Comparison of ENCODE assay signal across 18 cellular contexts in the genomic region with DNA sequence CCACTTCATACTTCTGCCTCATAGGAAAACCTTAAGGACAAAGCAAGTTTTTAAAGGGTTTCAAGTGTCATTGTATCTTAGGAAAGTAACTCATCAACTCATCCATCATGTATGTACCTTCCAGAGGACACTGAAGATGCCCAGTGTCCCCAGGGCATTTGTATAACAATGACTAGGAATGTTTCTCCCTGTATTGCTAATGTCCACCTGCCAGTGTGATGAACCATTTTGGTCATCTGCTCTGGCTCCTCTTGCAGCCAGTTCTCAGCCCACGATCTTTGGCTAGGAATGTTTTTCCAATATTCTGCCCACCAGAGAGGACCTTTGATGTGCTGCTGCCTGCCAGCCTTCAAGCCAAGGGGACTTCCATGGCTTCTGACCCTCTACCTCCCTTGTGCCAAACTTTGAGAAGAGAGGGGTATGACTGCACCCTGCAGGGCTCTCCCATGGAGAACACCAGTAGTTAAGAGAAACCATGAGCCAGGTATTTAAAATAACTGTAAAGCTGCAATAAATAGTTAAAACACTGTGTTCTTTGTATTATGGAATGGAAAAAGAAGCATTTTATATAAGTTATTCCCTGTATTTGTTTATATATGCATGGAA. TPM values are rescaled to one million over a fixed set of nuclear protein-coding genes. Genes with fewer than 3 reads are reported as not detected.
"Had no signal": no experiment of that assay in that cellular context is flagged by ENCODE, and none has a peak within 500 bp of the region (broad histone marks: within the 10 kb centered on the region; RNA-seq: fewer than 3 reads in every experiment).

No MANE protein-coding gene starts in this region.

- H3K4me1 ChIP-seq: testis, upper lobe of right lung had no signal

- H3K27ac ChIP-seq: brain microvascular endothelial cell, right atrium auricular region, testis, upper lobe of right lung had no signal

- H3K9me3 ChIP-seq: right atrium auricular region, testis, upper lobe of right lung had no signal

- DNase-seq: activated CD4-positive, alpha-beta T cell treated with anti-CD3 and anti-CD28 coated beads, Interleukin-2, amount 50 U/mL, for 4 hours; activated CD4-positive, CD25-positive, alpha-beta regulatory T cell treated with anti-CD3 and anti-CD28 coated beads, Interleukin-2, amount 50 U/mL, for 72 hours; activated effector memory CD4-positive, alpha-beta T cell treated with Interleukin-2 at 50 U/mL for 16 hours; activated T-cell treated with anti-CD3 and anti-CD28 coated beads, Interleukin-2, amount 50 U/mL, for 24 hours; brain microvascular endothelial cell; endodermal cell; erythroblast; hypothalamus; immature natural killer cell; naive thymus-derived CD8-positive, alpha-beta T cell; posterior cingulate gyrus; testis; upper lobe of right lung had no signal

- ATAC-seq: naive thymus-derived CD8-positive, alpha-beta T cell; upper lobe of right lung had no signal

- H3K27me3 ChIP-seq: brain microvascular endothelial cell, right atrium auricular region, testis, upper lobe of right lung had no signal

- H3K4me3 ChIP-seq: lung, right atrium auricular region, testis, upper lobe of right lung had no signal

RNA-seq across cellular contexts. Expression of a gene that starts 11.4 kb away (rescaled TPM):
- total RNA-seq: dermis microvascular lymphatic vessel endothelial cell; endodermal cell; glomerular endothelial cell; mononuclear cell; naive thymus-derived CD8-positive, alpha-beta T cell; testis had no signal
